In genomic region chr20:50633361-50633760, GRCh38 we compare ENCODE assay signal across 16 cellular contexts. TPM values are rescaled to one million over a fixed set of nuclear protein-coding genes. Genes with fewer than 3 reads are reported as not detected.
"Had no signal": no experiment of that assay in that cellular context is flagged by ENCODE, and none has a peak within 500 bp of the region (broad histone marks: within the 10 kb centered on the region; RNA-seq: fewer than 3 reads in every experiment).

No MANE protein-coding gene starts in this region.

- H3K9me3 ChIP-seq: heart left ventricle, mucosa of descending colon, pancreas had no signal

- DNase-seq: effector CD4-positive, alpha-beta T cell; foreskin melanocyte; heart left ventricle; hippocampal formation; kidney glomerular epithelial cell; mammary epithelial cell; mucosa of descending colon; naive thymus-derived CD8-positive, alpha-beta T cell; occipital lobe; pancreas; right cardiac atrium; stimulated activated CD4-positive, alpha-beta T cell treated with anti-CD3 and anti-CD28 coated beads, Interleukin-2, amount 100 ng/mL, for 48 hours; stimulated activated naive CD4-positive, alpha-beta T cell treated with Interleukin-2 at 50 U/mL for 16 hours had no signal

- H3K4me3 ChIP-seq: coronary artery, heart left ventricle, mucosa of descending colon, pancreas, smooth muscle cell had no signal

- H3K36me3 ChIP-seq: heart left ventricle, pancreas had no signal

- ATAC-seq: heart left ventricle; mucosa of descending colon; naive thymus-derived CD8-positive, alpha-beta T cell; pancreas; right cardiac atrium had no signal

- H3K27ac ChIP-seq: coronary artery, pancreas had no signal

- H3K27me3 ChIP-seq: heart left ventricle, pancreas had no signal

RNA-seq across cellular contexts. Expression of gene RIPOR3, which starts 58.0 kb away (rescaled TPM):
- total RNA-seq: dermis microvascular lymphatic vessel endothelial cell; naive thymus-derived CD8-positive, alpha-beta T cell had no signal
- polyA plus RNA-seq: mammary epithelial cell had no signal
